Comparison of ENCODE assay signal across 23 cellular contexts in genomic region chr11:2800655-2801531, GRCh38.
DNase-seq lines count a peak whose midpoint lies in the region; ATAC-seq and TF ChIP-seq lines count a peak whose summit lies in the region.
"Had no signal": no experiment of that assay in that cellular context is flagged by ENCODE, and none has a peak within 500 bp of the region (broad histone marks: within the 10 kb centered on the region; RNA-seq: fewer than 3 reads in every experiment).

No MANE protein-coding gene starts in this region.

- no peaks in the 10 kb centered on the region for H3K27me3 ChIP-seq in gastrocnemius medialis
- H3K27me3 ChIP-seq: esophagus muscularis mucosa, thyroid gland had no signal

- CTCF ChIA-PET in activated CD8-positive, alpha-beta memory T cell treated with anti-CD3 and anti-CD28 coated beads, Interleukin-2, amount 10 ng/mL, durations not matched to agents 7 days and 5 days (lab: Charles Lee), result no interaction called here

- TF ChIP-seq CTCF in gastrocnemius medialis (IDR thresholded peaks at IDR 0.05 in 4 of 5, conservative IDR thresholded peaks at IDR 0.05 in 1 of 5), result no peak

- no peak overlapping the region for H3K4me3 Mint-ChIP-seq in activated CD8-positive, alpha-beta memory T cell treated with anti-CD3 and anti-CD28 coated beads, Interleukin-2, amount 10 ng/mL, durations not matched to agents 7 days and 5 days
- H3K4me3 Mint-ChIP-seq: activated T-helper 1 cell treated with anti-CD3 and anti-CD28 coated beads, Interleukin-12 subunit alpha, Interleukin-12 subunit beta, Interleukin-2, Interleukin-4 antibody, amounts not matched to agents 30 ng/mL and 10 ng/mL and 1 ng/mL, durations not matched to agents 14 hours and 24 hours and 36 hours; CD4-positive, alpha-beta T cell; dendritic cell treated with granulocyte-macrophage colony-stimulating factor and Interleukin-4, amounts not matched to agents 40 ng/mL and 50 ng/mL, for 4 days had no signal

- H3K36me3 Mint-ChIP-seq in activated CD8-positive, alpha-beta memory T cell treated with anti-CD3 and anti-CD28 coated beads, Interleukin-2, amount 10 ng/mL, durations not matched to agents 7 days and 5 days, result no peaks in the 10 kb centered on the region

- H3K9me3 Mint-ChIP-seq in activated CD8-positive, alpha-beta memory T cell treated with anti-CD3 and anti-CD28 coated beads, Interleukin-2, amount 10 ng/mL, durations not matched to agents 7 days and 5 days (ENCODE audit: low read depth), result no peaks in the 10 kb centered on the region
- H3K9me3 Mint-ChIP-seq: activated T-helper 1 cell treated with anti-CD3 and anti-CD28 coated beads, Interleukin-12 subunit alpha, Interleukin-12 subunit beta, Interleukin-2, Interleukin-4 antibody, amounts not matched to agents 30 ng/mL and 10 ng/mL and 1 ng/mL, durations not matched to agents 14 hours and 24 hours and 36 hours; CD4-positive, alpha-beta T cell; dendritic cell treated with granulocyte-macrophage colony-stimulating factor and Interleukin-4, amounts not matched to agents 40 ng/mL and 50 ng/mL, for 4 days had no signal

- DNase-seq in activated CD8-positive, alpha-beta memory T cell treated with anti-CD3 and anti-CD28 coated beads, Interleukin-2, amount 10 ng/mL, durations not matched to agents 7 days and 5 days, result peak; percentile 36
- DNase-seq in activated CD8-positive, alpha-beta memory T cell treated with anti-CD3 and anti-CD28 coated beads for 24 hours, result no peak
- peak; percentile 9 for DNase-seq in activated CD8-positive, alpha-beta memory T cell treated with anti-CD3 and anti-CD28 coated beads, Interleukin-2, amount 50 U/mL, for 4 hours
- DNase-seq in mesenteric fat pad (ENCODE audit: low spot score) (peak; percentile 83), gastrocnemius medialis (peak; percentile 0 to 8), SKM-1 treated with dmso at 0.1 percent for 144 hours (lab: John Stamatoyannopoulos, UW; ENCODE audit: unreplicated experiment) (no peak)
- DNase-seq in stimulated activated naive CD8-positive, alpha-beta T cell treated with anti-CD3 and anti-CD28 coated beads, Interleukin-15, Interleukin-2, amounts not matched to agents 100 U/mL and 50 U/mL, for 24 hours, result no peak
- DNase-seq in central memory CD4-positive, alpha-beta T cell, result no peak
- DNase-seq: activated CD4-positive, alpha-beta T cell treated with anti-CD3 and anti-CD28 coated beads for 4 hours; anterior cingulate cortex; DMS79 treated with DMSO at 0.1 percent for 48 hours; GOT3; Kasumi-1; kidney glomerular epithelial cell; NCI-H1417 treated with DMSO at 0.1 percent for 48 hours; NCI-H226; retina; stimulated activated CD4-positive, alpha-beta T cell treated with anti-CD3 and anti-CD28 coated beads, Interleukin-2, amount 100 ng/mL, for 24 hours had no signal

- no peaks in the 10 kb centered on the region for H3K9me3 ChIP-seq in gastrocnemius medialis
- H3K9me3 ChIP-seq: esophagus muscularis mucosa, thyroid gland had no signal

- H3K27ac Mint-ChIP-seq in activated CD8-positive, alpha-beta memory T cell treated with anti-CD3 and anti-CD28 coated beads, Interleukin-2, amount 10 ng/mL, durations not matched to agents 7 days and 5 days, result no peak overlapping the region
- H3K27ac Mint-ChIP-seq: activated T-helper 1 cell treated with anti-CD3 and anti-CD28 coated beads, Interleukin-12 subunit alpha, Interleukin-12 subunit beta, Interleukin-2, Interleukin-4 antibody, amounts not matched to agents 30 ng/mL and 10 ng/mL and 1 ng/mL, durations not matched to agents 14 hours and 24 hours and 36 hours; CD4-positive, alpha-beta T cell; dendritic cell treated with granulocyte-macrophage colony-stimulating factor and Interleukin-4, amounts not matched to agents 40 ng/mL and 50 ng/mL, for 4 days had no signal

- H3K27ac ChIP-seq in gastrocnemius medialis, result no peak overlapping the region
- H3K27ac ChIP-seq: esophagus muscularis mucosa, thyroid gland had no signal

- no peaks in the 10 kb centered on the region for H3K36me3 ChIP-seq in gastrocnemius medialis
- H3K36me3 ChIP-seq: esophagus muscularis mucosa, thyroid gland had no signal

- ATAC-seq in activated CD8-positive, alpha-beta memory T cell treated with anti-CD3 and anti-CD28 coated beads, Interleukin-2, amount 10 ng/mL, durations not matched to agents 7 days and 5 days, result no peak
- ATAC-seq in gastrocnemius medialis, result no peak
- no peak for ATAC-seq in stimulated activated naive CD8-positive, alpha-beta T cell treated with anti-CD3 and anti-CD28 coated beads, Interleukin-15, Interleukin-2, amounts not matched to agents 100 U/mL and 50 U/mL, for 24 hours

- in situ Hi-C loops in gastrocnemius medialis (cut with MboI; ENCODE audit: low sequenced_read_pairs in 4 of 4), result no loop called here

- no peak overlapping the region for H3K4me3 ChIP-seq in gastrocnemius medialis
- H3K4me3 ChIP-seq: esophagus muscularis mucosa, thyroid gland had no signal

- no peaks in the 10 kb centered on the region for H3K4me1 Mint-ChIP-seq in activated CD8-positive, alpha-beta memory T cell treated with anti-CD3 and anti-CD28 coated beads, Interleukin-2, amount 10 ng/mL, durations not matched to agents 7 days and 5 days

- intact Hi-C loops in gastrocnemius medialis (cut with DNase I; ENCODE audit: low total_unique reads), result no loop called here

- no peak for TF ChIP-seq POLR2A in gastrocnemius medialis (IDR thresholded peaks at IDR 0.05)

- no peaks in the 10 kb centered on the region for H3K27me3 Mint-ChIP-seq in activated CD8-positive, alpha-beta memory T cell treated with anti-CD3 and anti-CD28 coated beads, Interleukin-2, amount 10 ng/mL, durations not matched to agents 7 days and 5 days
- H3K27me3 Mint-ChIP-seq: CD4-positive, alpha-beta T cell; dendritic cell treated with granulocyte-macrophage colony-stimulating factor and Interleukin-4, amounts not matched to agents 40 ng/mL and 50 ng/mL, for 4 days had no signal

- H3K4me1 ChIP-seq in gastrocnemius medialis, result no peaks in the 10 kb centered on the region

Comparison
In these comparisons a context has a peak if more than half of its experiments do, and no peak if none do; other contexts are left out.
1. DNase-seq: peak in activated CD8-positive, alpha-beta memory T cell treated with anti-CD3 and anti-CD28 coated beads, Interleukin-2, amount 10 ng/mL, durations not matched to agents 7 days and 5 days (single experiment), activated CD8-positive, alpha-beta memory T cell treated with anti-CD3 and anti-CD28 coated beads, Interleukin-2, amount 50 U/mL, for 4 hours (single experiment), mesenteric fat pad (single experiment) and gastrocnemius medialis (2 of 2); none in activated CD8-positive, alpha-beta memory T cell treated with anti-CD3 and anti-CD28 coated beads for 24 hours (single experiment), stimulated activated naive CD8-positive, alpha-beta T cell treated with anti-CD3 and anti-CD28 coated beads, Interleukin-15, Interleukin-2, amounts not matched to agents 100 U/mL and 50 U/mL, for 24 hours (single experiment), SKM-1 treated with dmso at 0.1 percent for 144 hours (single experiment) and central memory CD4-positive, alpha-beta T cell (single experiment).